ENCODE assay signal across 8 cellular contexts in genomic region chr1:39902121-39902807, GRCh38. TPM values are rescaled to one million over a fixed set of nuclear protein-coding genes. Genes with fewer than 3 reads are reported as not detected.
A peak's percentile ranks its signal among the peaks of the same experiment; 100 is the strongest.
DNase-seq lines count a peak whose midpoint lies in the region; ATAC-seq and TF ChIP-seq lines count a peak whose summit lies in the region.

No MANE protein-coding gene starts in this region.

- no peak overlapping the region for H4K12ac ChIP-seq in trophoblast cell (ENCODE audit: low read depth, low read length)

- H3K79me1 ChIP-seq in trophoblast cell (ENCODE audit: low read length) = peaks cover 9% of the 10 kb centered on the region

- H3K9me3 Mint-ChIP-seq in CD4-positive, alpha-beta T cell = no peaks in the 10 kb centered on the region
- no peaks in the 10 kb centered on the region for H3K9me3 Mint-ChIP-seq in activated naive CD4-positive, alpha-beta T cell treated with anti-CD3 and anti-CD28 coated beads for 36 hours

- no peak overlapping the region for H3K4ac ChIP-seq in trophoblast cell (ENCODE audit: low read depth, low read length)

- H3K27me3 ChIP-seq in CD4-positive, alpha-beta T cell (ENCODE audit: control insufficient read depth, insufficient read depth, low read length) = peaks cover 49% of the 10 kb centered on the region
- H3K27me3 ChIP-seq in RWPE2 (ENCODE audit: insufficient read depth, poor library complexity, severe bottlenecking) (no peaks in the 10 kb centered on the region), cardiac muscle cell (peaks cover 38% of the 10 kb centered on the region), trophoblast cell (ENCODE audit: insufficient read depth, low read length) (peaks cover 9% of the 10 kb centered on the region), upper lobe of right lung (no peaks in the 10 kb centered on the region)

- WGBS in trophoblast cell (ENCODE audit: extremely low coverage, insufficient coverage, insufficient read length) = no CpG with 5 or more reads among the region's 46 CpGs

- no peaks in the 10 kb centered on the region for H3K9me3 ChIP-seq in CD4-positive, alpha-beta T cell (ENCODE audit: control insufficient read depth, low read length)
- H3K9me3 ChIP-seq in RWPE2 (ENCODE audit: severe bottlenecking) (no peaks in the 10 kb centered on the region), cardiac muscle cell (ENCODE audit: low read depth) (no peaks in the 10 kb centered on the region), trophoblast cell (ENCODE audit: insufficient read depth, low read depth, low read length) (no peaks in the 10 kb centered on the region), upper lobe of right lung (no peaks in the 10 kb centered on the region)

- H3K9ac ChIP-seq in trophoblast cell (ENCODE audit: low read length) = no peak overlapping the region

- no peaks in the 10 kb centered on the region for H3K4me1 Mint-ChIP-seq in CD4-positive, alpha-beta T cell (ENCODE audit: low read depth)
- H3K4me1 Mint-ChIP-seq in activated naive CD4-positive, alpha-beta T cell treated with anti-CD3 and anti-CD28 coated beads for 36 hours (ENCODE audit: low read depth) = peaks cover 8% of the 10 kb centered on the region

- no peak overlapping the region for H2BK12ac ChIP-seq in trophoblast cell (ENCODE audit: low read length)

- H3K18ac ChIP-seq in trophoblast cell (ENCODE audit: low read length) = no peak overlapping the region

- peak overlapping the region; percentile 82 for H3K4me3 Mint-ChIP-seq in CD4-positive, alpha-beta T cell
- H3K4me3 Mint-ChIP-seq in activated naive CD4-positive, alpha-beta T cell treated with anti-CD3 and anti-CD28 coated beads for 36 hours = peak overlapping the region; percentile 65

- H3K4me2 ChIP-seq in trophoblast cell (ENCODE audit: low read length) = peak overlapping the region; percentile 100

- H3K27ac Mint-ChIP-seq in CD4-positive, alpha-beta T cell = no peak overlapping the region
- no peak overlapping the region for H3K27ac Mint-ChIP-seq in activated naive CD4-positive, alpha-beta T cell treated with anti-CD3 and anti-CD28 coated beads for 36 hours

- H3K27ac ChIP-seq in CD4-positive, alpha-beta T cell (ENCODE audit: low read depth, low read length) = no peak overlapping the region
- H3K27ac ChIP-seq in RWPE2 (ENCODE audit: poor library complexity, severe bottlenecking) = no peak overlapping the region
- no peak overlapping the region for H3K27ac ChIP-seq in cardiac muscle cell
- H3K27ac ChIP-seq in trophoblast cell (ENCODE audit: low read depth, low read length) = no peak overlapping the region
- no peak overlapping the region for H3K27ac ChIP-seq in upper lobe of right lung

- no peak overlapping the region for H4K8ac ChIP-seq in trophoblast cell (ENCODE audit: low read depth, low read length)

- H3K4me3 ChIP-seq in RWPE2 (ENCODE audit: severe bottlenecking) (peak overlapping the region; percentile 78), cardiac muscle cell (peak overlapping the region; percentile 43), trophoblast cell (ENCODE audit: low read depth, low read length) (peak overlapping the region; percentile 84), upper lobe of right lung (peak overlapping the region; percentile 56)

- H2AFZ ChIP-seq in trophoblast cell (ENCODE audit: insufficient read depth, low read length, poor library complexity) = peak overlapping the region; percentile 95

- DNase-seq in CD4-positive, alpha-beta T cell = peak; percentile 34 to 73 (median 56)
- DNase-seq in GM20000 (ENCODE audit: low spot score) (peak; percentile 90), HT-29 (ENCODE audit: low spot score) (peak; percentile 93), RWPE2 (ENCODE audit: low spot score) (peak; percentile 82), cardiac muscle cell (ENCODE audit: low read depth in 1 of 2, low spot score in 1 of 2) (peak; percentile 46 to 79), trophoblast cell (peak; percentile 64 to 80), upper lobe of right lung (peak; percentile 94)
- DNase-seq in activated naive CD4-positive, alpha-beta T cell treated with anti-CD3 and anti-CD28 coated beads for 36 hours = peak; percentile 73

- no peak overlapping the region for H2BK120ac ChIP-seq in trophoblast cell (ENCODE audit: insufficient read depth, low read length, poor library complexity)

- POLR2A ChIA-PET in CD4-positive, alpha-beta T cell (lab: Charles Lee) = interaction anchor here (0.7 to 1.4 kb wide), 4 partner anchors 20 to 296 kb away, joined by 3 to 4 read pairs (median 4); no protein-coding TSS in a partner anchor

- H2BK5ac ChIP-seq in trophoblast cell (ENCODE audit: low read depth, low read length, poor library complexity) = no peak overlapping the region

- CTCF ChIA-PET in CD4-positive, alpha-beta T cell (lab: Charles Lee) = interaction anchor here (0.6 to 2.8 kb wide), 18 partner anchors 10 to 437 kb away, joined by 3 to 38 read pairs (median 5); partner anchors contain the start of gene TRIT1
- CTCF ChIA-PET in activated naive CD4-positive, alpha-beta T cell treated with anti-CD3 and anti-CD28 coated beads for 36 hours (lab: Charles Lee) = interaction anchor here (0.6 to 3.9 kb wide), 29 partner anchors 9 to 516 kb away, joined by 3 to 62 read pairs (median 4); no protein-coding TSS in a partner anchor

- TF ChIP-seq CTCF in CD4-positive, alpha-beta T cell (IDR thresholded peaks at IDR 0.05) = peak; percentile 80
- peak; percentile 67 for TF ChIP-seq CTCF in GM20000 (IDR thresholded peaks at IDR 0.05; ENCODE audit: extremely low read depth, missing control alignments)
- peak; percentile 93 for TF ChIP-seq CTCF in RWPE2 (IDR thresholded peaks at IDR 0.05; ENCODE audit: poor library complexity, severe bottlenecking)
- TF ChIP-seq CTCF in cardiac muscle cell (IDR thresholded peaks at IDR 0.05; ENCODE audit: low read depth, low read length) = peak; percentile 64
- TF ChIP-seq CTCF in upper lobe of right lung (IDR thresholded peaks at IDR 0.05) = peak; percentile 73

- no peak overlapping the region for H2AK5ac ChIP-seq in trophoblast cell (ENCODE audit: low read length)

- H3K36me3 Mint-ChIP-seq in CD4-positive, alpha-beta T cell (ENCODE audit: low read depth) = no peaks in the 10 kb centered on the region
- H3K36me3 Mint-ChIP-seq in activated naive CD4-positive, alpha-beta T cell treated with anti-CD3 and anti-CD28 coated beads for 36 hours (ENCODE audit: low read depth) = no peaks in the 10 kb centered on the region

- no peak overlapping the region for H3K23ac ChIP-seq in trophoblast cell (ENCODE audit: low read length)

- no peaks in the 10 kb centered on the region for H3K4me1 ChIP-seq in RWPE2 (ENCODE audit: insufficient read depth, poor library complexity, severe bottlenecking)
- H3K4me1 ChIP-seq in cardiac muscle cell (ENCODE audit: low read depth) = peaks cover 9% of the 10 kb centered on the region
- peaks cover 8 to 13% of the 10 kb centered on the region in 2 experiments for H3K4me1 ChIP-seq in trophoblast cell (ENCODE audit: control insufficient read depth in 1 of 2, insufficient read depth in 2 of 2, low read length in 2 of 2)
- H3K4me1 ChIP-seq in upper lobe of right lung = peaks cover 9% of the 10 kb centered on the region

- no peaks in the 10 kb centered on the region for H3K79me2 ChIP-seq in trophoblast cell (ENCODE audit: control insufficient read depth, insufficient read depth, low read length, poor library complexity)

- H3K14ac ChIP-seq in trophoblast cell (ENCODE audit: low read length) = no peak overlapping the region

- H4K91ac ChIP-seq in trophoblast cell (ENCODE audit: low read depth, low read length) = no peak overlapping the region

- ATAC-seq in CD4-positive, alpha-beta T cell (ENCODE audit: poor library complexity) = peak; percentile 85
- ATAC-seq in RWPE2 (ENCODE audit: low read depth) = peak; percentile 80
- ATAC-seq in upper lobe of right lung = peak; percentile 92

- peaks cover 79% of the 10 kb centered on the region for H3K27me3 Mint-ChIP-seq in CD4-positive, alpha-beta T cell
- peaks cover 47% of the 10 kb centered on the region for H3K27me3 Mint-ChIP-seq in activated naive CD4-positive, alpha-beta T cell treated with anti-CD3 and anti-CD28 coated beads for 36 hours (ENCODE audit: low read depth)

- no peaks in the 10 kb centered on the region for H3K36me3 ChIP-seq in RWPE2 (ENCODE audit: low read depth)
- no peaks in the 10 kb centered on the region for H3K36me3 ChIP-seq in cardiac muscle cell
- no peaks in the 10 kb centered on the region for H3K36me3 ChIP-seq in trophoblast cell (ENCODE audit: control insufficient read depth in 1 of 2, insufficient read depth in 2 of 2, low read length in 2 of 2)
- no peaks in the 10 kb centered on the region for H3K36me3 ChIP-seq in upper lobe of right lung

- intact Hi-C loops in CD4-positive, alpha-beta T cell (cut with DNase I, micrococcal nuclease) = loop anchor here (1.0 to 5.0 kb wide), 3 partner anchors 57 to 295 kb away; no protein-coding TSS in a partner anchor
- intact Hi-C loops in activated naive CD4-positive, alpha-beta T cell treated with anti-CD3 and anti-CD28 coated beads for 36 hours (cut with micrococcal nuclease) = loop anchor here (1.0 kb wide), 1 partner anchor 86 kb away; no protein-coding TSS in a partner anchor
- intact Hi-C loops in upper lobe of right lung (cut with DNase I) = loop anchor here (10.0 kb wide), 1 partner anchor 77 kb away; no protein-coding TSS in a partner anchor

RNA-seq across cellular contexts. Expression of gene MYCL, which starts 0.5 kb away (rescaled TPM):
- under 1 TPM; 0.08 to 0.50 TPM for total RNA-seq in CD4-positive, alpha-beta T cell
- total RNA-seq in HT-29 (2014; rRNA removed; shearing (Covaris generic)) = 11.6 and 12.4 TPM in 2 replicates
- under 1 TPM in 1 of 2 experiments, not detected in 1; 0.19 TPM for total RNA-seq in activated naive CD4-positive, alpha-beta T cell treated with anti-CD3 and anti-CD28 coated beads for 36 hours
- total RNA-seq in cardiac muscle cell (8.1 and 11.1 TPM in 2 replicates), upper lobe of right lung (3.6 TPM)
- polyA plus RNA-seq in cardiac muscle cell = 3.9 and 5.5 TPM in 2 replicates
- polyA plus RNA-seq in trophoblast cell (2013) = 3.2 TPM in 2 replicates

RNA-seq across cellular contexts. Expression of gene TRIT1, which starts 19.0 kb away (rescaled TPM):
- total RNA-seq in CD4-positive, alpha-beta T cell = 1 to 10 TPM; 4.0 to 4.4 TPM
- total RNA-seq in HT-29 (2014; rRNA removed; shearing (Covaris generic)) = 25.1 and 27.9 TPM in 2 replicates
- 10 to 100 TPM; 18.6 TPM for total RNA-seq in activated naive CD4-positive, alpha-beta T cell treated with anti-CD3 and anti-CD28 coated beads for 36 hours
- total RNA-seq in cardiac muscle cell (9.6 and 13.5 TPM in 2 replicates), upper lobe of right lung (13.1 TPM)
- 10.8 and 14.1 TPM in 2 replicates for polyA plus RNA-seq in cardiac muscle cell
- 15.3 and 15.4 TPM in 2 replicates for polyA plus RNA-seq in trophoblast cell (2013)

RNA-seq across cellular contexts. Expression of gene MFSD2A, which starts 52.7 kb away (rescaled TPM):
- 1 to 10 TPM; 2.5 to 2.7 TPM for total RNA-seq in CD4-positive, alpha-beta T cell
- 13.7 and 15.4 TPM in 2 replicates for total RNA-seq in HT-29 (2014; rRNA removed; shearing (Covaris generic))
- 1 to 10 TPM; 4.0 to 4.5 TPM for total RNA-seq in activated naive CD4-positive, alpha-beta T cell treated with anti-CD3 and anti-CD28 coated beads for 36 hours
- total RNA-seq in cardiac muscle cell = 0.88 TPM in 1 of 2 replicates, not detected in the other
- 1.0 TPM in 1 of 2 replicates, not detected in the other for polyA plus RNA-seq in cardiac muscle cell
- 1.2 TPM in 2 replicates for polyA plus RNA-seq in trophoblast cell (2013)
- 225 TPM for total RNA-seq in upper lobe of right lung

Comparison
In these comparisons a context has a peak if more than half of its experiments do, and no peak if none do; other contexts are left out.
1. RNA of gene MFSD2A, which starts 52.7 kb away (total RNA-seq): 225 TPM in upper lobe of right lung (single experiment); 13.7 to 15.4 TPM in HT-29, 4.0 to 4.5 TPM in activated naive CD4-positive, alpha-beta T cell treated with anti-CD3 and anti-CD28 coated beads for 36 hours, 2.5 to 2.7 TPM in CD4-positive, alpha-beta T cell and 0.88 TPM in cardiac muscle cell; every median in the first group is over 10 times any median in the second.
2. Peak in every context shown above with its lines, with median percentiles within 50 percentile points of each other: ATAC-seq, DNase-seq, CTCF ChIP-seq and H3K4me3 ChIP-seq.